ENCODE assay signal across 8 cellular contexts in genomic region chr21:37220981-37221664, GRCh38. TPM values are rescaled to one million over a fixed set of nuclear protein-coding genes. Genes with fewer than 3 reads are reported as not detected.
DNase-seq lines count a peak whose midpoint lies in the region; ATAC-seq and TF ChIP-seq lines count a peak whose summit lies in the region.

No MANE protein-coding gene starts in this region.

- DNase-seq in AG08396 (ENCODE audit: low spot score) (peak; percentile 92), NCI-H226 (peak; percentile 80), cerebellar nuclear complex (lab: John Stamatoyannopoulos, UW) (peak; percentile 3 to 85), kidney epithelial cell (ENCODE audit: low read depth) (peak; percentile 60)
- DNase-seq in stimulated activated CD4-positive, alpha-beta T cell treated with anti-CD3 and anti-CD28 coated beads, Interleukin-15, amount 100 ng/mL, for 48 hours (ENCODE audit: low read depth in 2 of 2), result peak; percentile 95 to 96

- H3K4me3 ChIP-seq in kidney epithelial cell (ENCODE audit: low read depth, low read length), result peak overlapping the region; percentile 57

- peak; percentile 88 for ATAC-seq in GM18907 (IDR thresholded peaks at IDR 0.05; ENCODE audit: unreplicated experiment)
- ATAC-seq in HG03139 (IDR thresholded peaks at IDR 0.05; ENCODE audit: unreplicated experiment), result peak; percentile 72
- ATAC-seq in activated CD4-positive, CD25-positive, alpha-beta regulatory T cell treated with anti-CD3 and anti-CD28 coated beads, Interleukin-2, amount 50 U/mL, for 24 hours, result peak; percentile 84 to 87

- no peaks in the 10 kb centered on the region for H3K36me3 ChIP-seq in kidney epithelial cell (ENCODE audit: control insufficient read depth, insufficient read depth, low read length)

- TF ChIP-seq CTCF in kidney epithelial cell (IDR thresholded peaks at IDR 0.05; ENCODE audit: insufficient read depth, low read length, poor library complexity, severe bottlenecking), result peak; percentile 27

- no peaks in the 10 kb centered on the region for H3K27me3 ChIP-seq in kidney epithelial cell (ENCODE audit: control insufficient read depth, insufficient read depth, low read length)

RNA-seq across cellular contexts. Expression of gene VPS26C, which starts 46.0 kb away (rescaled TPM):
- total RNA-seq in kidney epithelial cell, result 64.1 and 80.8 TPM in 2 replicates

Comparison
In these comparisons a context has a peak if more than half of its experiments do, and no peak if none do; other contexts are left out.
1. Peak in every context shown above with its lines: DNase-seq, ATAC-seq and H3K4me3 ChIP-seq.
2. DNase-seq: peak in every context shown above with its lines; median percentile 96 in stimulated activated CD4-positive, alpha-beta T cell treated with anti-CD3 and anti-CD28 coated beads, Interleukin-15, amount 100 ng/mL, for 48 hours; 92 in AG08396; 80 in NCI-H226; 60 in kidney epithelial cell; 44 in cerebellar nuclear complex.